In genomic region chr19:51098366-51099069, GRCh38 we compare ENCODE assay signal across 12 cellular contexts. TPM values are rescaled to one million over a fixed set of nuclear protein-coding genes. Genes with fewer than 3 reads are reported as not detected.
DNase-seq lines count a peak whose midpoint lies in the region; ATAC-seq and TF ChIP-seq lines count a peak whose summit lies in the region.
"Had no signal": no experiment of that assay in that cellular context is flagged by ENCODE, and none has a peak within 500 bp of the region (broad histone marks: within the 10 kb centered on the region; RNA-seq: fewer than 3 reads in every experiment).

No MANE protein-coding gene starts in this region.

- H3K27me3 ChIP-seq in thymus (ENCODE audit: control insufficient read depth, insufficient read depth), result no peaks in the 10 kb centered on the region

- CTCF ChIA-PET in Calu3 (lab: Charles Lee), result no interaction called here

- intact Hi-C loops in Calu3 (cut with micrococcal nuclease; ENCODE audit: unreplicated experiment), result loop anchor here (5.0 kb wide), 2 partner anchors 191 to 296 kb away; no protein-coding TSS in a partner anchor

- DNase-seq in activated T-cell treated with anti-CD3 and anti-CD28 coated beads, Interleukin-2, amount 50 U/mL, for 1 hour, result peak; percentile 65
- DNase-seq in activated T-cell treated with anti-CD3 and anti-CD28 coated beads for 4 hours, result no peak
- DNase-seq in astrocyte of the hippocampus (ENCODE audit: low read depth, low spot score), result peak; percentile 57
- peak; percentile 89 for DNase-seq in left kidney (ENCODE audit: low read depth, low spot score)
- DNase-seq in Calu3, result no peak
- no peak for DNase-seq in islet precursor cell
- DNase-seq: NCI-H1694, trophoblast cell had no signal

- ATAC-seq in HG02642 (IDR thresholded peaks at IDR 0.05; ENCODE audit: poor library complexity, unreplicated experiment), result no peak

- TF ChIP-seq CTCF in Calu3 (IDR thresholded peaks at IDR 0.05; ENCODE audit: unreplicated experiment), result no peak

- H3K9me3 ChIP-seq in thymus (ENCODE audit: control insufficient read depth), result no peaks in the 10 kb centered on the region

- H3K4me3 Mint-ChIP-seq in Calu3 (ENCODE audit: low read depth, unreplicated experiment), result no peak overlapping the region

- WGBS in thymus, result 78% methylated on average over 80 of the region's 80 CpGs

- H3K27ac ChIP-seq in thymus (ENCODE audit: low read depth), result no peak overlapping the region

- H3K27me3 Mint-ChIP-seq in Calu3 (ENCODE audit: unreplicated experiment), result no peaks in the 10 kb centered on the region

- no peaks in the 10 kb centered on the region for H3K9me3 Mint-ChIP-seq in Calu3 (ENCODE audit: low read depth, unreplicated experiment)

- H3K4me1 ChIP-seq in thymus (ENCODE audit: control insufficient read depth, insufficient read depth, low read length), result no peaks in the 10 kb centered on the region

- peaks cover 14% of the 10 kb centered on the region for H3K36me3 ChIP-seq in thymus (ENCODE audit: control insufficient read depth, insufficient read depth)

- peak overlapping the region; percentile 41 for H3K4me3 ChIP-seq in thymus (ENCODE audit: low read length)

- H3K27ac Mint-ChIP-seq in Calu3 (ENCODE audit: unreplicated experiment), result no peak overlapping the region

- H3K4me1 Mint-ChIP-seq in Calu3 (ENCODE audit: low read depth, unreplicated experiment), result peaks cover 29% of the 10 kb centered on the region

- no TSS peak for BruUV-seq in Calu3 (replicated peaks; lab: Mats Ljungman, UMichigan)

- H3K36me3 Mint-ChIP-seq in Calu3 (ENCODE audit: insufficient read depth, unreplicated experiment), result peaks cover 47% of the 10 kb centered on the region

RNA-seq across cellular contexts. Expression of gene CTU1, which starts 9.7 kb away (rescaled TPM):
- 2.9 TPM for polyA plus RNA-seq in thymus
- 11.3 and 12.0 TPM in 2 replicates for total RNA-seq in Calu3 (2022)

RNA-seq across cellular contexts. Expression of gene KLK14, which starts 15.8 kb away (rescaled TPM):
- 1.2 TPM for polyA plus RNA-seq in thymus
- 0.34 and 0.38 TPM in 2 replicates for total RNA-seq in Calu3 (2022)
- total RNA-seq: G401, glomerular endothelial cell had no signal

RNA-seq across cellular contexts. Expression of gene SIGLEC9, which starts 26.2 kb away (rescaled TPM):
- polyA plus RNA-seq in thymus, result 6.8 TPM
- total RNA-seq in Calu3 (2022), result not detected in 2 replicates
- total RNA-seq: G401, glomerular endothelial cell had no signal

RNA-seq across cellular contexts. Expression of gene KLK13, which starts 33.6 kb away (rescaled TPM):
- 0.89 TPM for polyA plus RNA-seq in thymus
- total RNA-seq in Calu3 (2022), result not detected in 2 replicates
- total RNA-seq: G401, glomerular endothelial cell had no signal

RNA-seq across cellular contexts. Expression of gene SIGLEC7, which starts 43.6 kb away (rescaled TPM):
- 3.6 TPM for polyA plus RNA-seq in thymus
- total RNA-seq in Calu3 (2022), result not detected in 2 replicates
- total RNA-seq: G401, glomerular endothelial cell had no signal

Comparison
In these comparisons a context has a peak if more than half of its experiments do, and no peak if none do; other contexts are left out.
1. DNase-seq: peak in activated T-cell treated with anti-CD3 and anti-CD28 coated beads, Interleukin-2, amount 50 U/mL, for 1 hour (single experiment), astrocyte of the hippocampus (single experiment) and left kidney (single experiment); none in activated T-cell treated with anti-CD3 and anti-CD28 coated beads for 4 hours (single experiment), Calu3 (single experiment) and islet precursor cell (single experiment).